In genomic region chr11:95296621-95297025, GRCh38 we compare ENCODE assay signal across 9 cellular contexts.
DNase-seq lines count a peak whose midpoint lies in the region; ATAC-seq, FAIRE-seq and TF ChIP-seq lines count a peak whose summit lies in the region.
"Had no signal": no experiment of that assay in that cellular context is flagged by ENCODE, and none has a peak within 500 bp of the region (broad histone marks: within the 10 kb centered on the region; RNA-seq: fewer than 3 reads in every experiment).

No MANE protein-coding gene starts in this region.

- H3K36me3 ChIP-seq in H1 (ENCODE audit: control insufficient read depth in 2 of 4, insufficient read depth in 4 of 4, low read length in 3 of 4) (no peaks in the 10 kb centered on the region), PC-3 (ENCODE audit: low read depth, low read length) (no peaks in the 10 kb centered on the region)

- no TSS peak for BruUV-seq in PC-3 (replicated peaks; lab: Mats Ljungman, UMichigan)

- H3K79me2 ChIP-seq in H1 (ENCODE audit: control insufficient read depth in 1 of 2, insufficient read depth in 2 of 2, low read length in 2 of 2) = no peaks in the 10 kb centered on the region
- H3K79me2 ChIP-seq in PC-3 (ENCODE audit: low read length) = no peaks in the 10 kb centered on the region

- H3F3A ChIP-seq in PC-3 (ENCODE audit: low read length, unreplicated experiment) = no peaks in the 10 kb centered on the region

- DNase-seq in GM12891 (ENCODE audit: insufficient read length, low spot score) (no peak), H1 (ENCODE audit: low read depth in 1 of 2, low spot score in 2 of 2) (no peak), SHP77 treated with DMSO at 0.1 percent for 48 hours (lab: John Stamatoyannopoulos, UW) (no peak), PC-3 (no peak), NCI-H2196 treated with DMSO at 0.1 percent for 48 hours (lab: John Stamatoyannopoulos, UW; ENCODE audit: unreplicated experiment) (no peak), ecto neural progenitor cell (ENCODE audit: low spot score) (no peak)

- 0 out of 2 replicates have a peak overlapping the region, but pooled peaks have one; percentile 61 for H2BK15ac ChIP-seq in H1 (ENCODE audit: low read length)

- no peak overlapping the region for H3K14ac ChIP-seq in H1 (ENCODE audit: insufficient read length)

- no peak overlapping the region for H4K8ac ChIP-seq in H1 (ENCODE audit: extremely low read depth, insufficient read depth, low read length)

- peak overlapping the region; percentile 77 for H2BK12ac ChIP-seq in H1 (ENCODE audit: low read depth, low read length)

- H2AFZ ChIP-seq in H1 (ENCODE audit: low read length) (no peak overlapping the region), PC-3 (ENCODE audit: low read length) (no peak overlapping the region)

- no peak overlapping the region for H3K27ac ChIP-seq in H1 (ENCODE audit: low read depth, low read length)
- H3K27ac ChIP-seq in PC-3 (ENCODE audit: low read length) = no peak overlapping the region

- no peak for TF ChIP-seq EP300 in H1 (IDR thresholded peaks at IDR 0.05; ENCODE audit: borderline replicate concordance in 1 of 2, low read depth in 2 of 2, low read length in 2 of 2)

- no peaks in the 10 kb centered on the region for H3K23me2 ChIP-seq in H1 (ENCODE audit: low read depth, low read length)

- POLR2A ChIA-PET in H1 (lab: Charles Lee; ENCODE audit: partially characterized antibody) = interaction anchor here (1.6 kb wide), 1 partner anchor 17 kb away, joined by 3 read pairs; no protein-coding TSS in a partner anchor
- POLR2A ChIA-PET in PC-3 (lab: Charles Lee; ENCODE audit: unreplicated experiment) = no interaction called here

- H4K5ac ChIP-seq in H1 (ENCODE audit: insufficient read length, low read depth, low read length) = no peak overlapping the region

- intact Hi-C loops in PC-3 (cut with micrococcal nuclease) = no loop called here

- peak; percentile 96 for ATAC-seq in GM21447 (IDR thresholded peaks at IDR 0.05; ENCODE audit: unreplicated experiment)
- ATAC-seq in HG03460 (IDR thresholded peaks at IDR 0.05; ENCODE audit: unreplicated experiment) = peak; percentile 95
- ATAC-seq in PC-3 = no peak
- ATAC-seq: SK-N-SH treated with all-trans-retinoic acid at 6 μM for 48 hours had no signal

- no peak overlapping the region for H3K23ac ChIP-seq in H1 (ENCODE audit: insufficient read length)

- H2AK5ac ChIP-seq in H1 (ENCODE audit: low read depth, low read length) = no peak overlapping the region

- H3K9ac ChIP-seq in H1 (replicated peaks in 1 of 4; ENCODE audit: extremely low read depth in 1 of 4, low read depth in 3 of 4, low read length in 3 of 4) (no peak overlapping the region), PC-3 (ENCODE audit: low read length) (no peak overlapping the region)

- no peak overlapping the region; a peak in 1 of 4 replicates for H3K4me2 ChIP-seq in H1 (ENCODE audit: insufficient read depth in 1 of 2, low read depth in 2 of 2, low read length in 2 of 2)
- H3K4me2 ChIP-seq in PC-3 (ENCODE audit: low read length) = no peak overlapping the region

- no peak overlapping the region; the same call in 1 of the 2 replicates for H2BK20ac ChIP-seq in H1 (ENCODE audit: low read length)

- no peak for TF ChIP-seq CTCF in H1 (IDR thresholded peaks at IDR 0.05; ENCODE audit: control extremely low read depth in 1 of 3, insufficient read depth in 1 of 3, low read depth in 1 of 3, low read length in 3 of 3)
- no peak for TF ChIP-seq CTCF in PC-3 (conservative IDR thresholded peaks at IDR 0.05; ENCODE audit: low read depth, low read length)

- no peak overlapping the region for H3K4me3 ChIP-seq in H1 (ENCODE audit: extremely low read depth in 1 of 4, insufficient read depth in 2 of 4, low read depth in 3 of 4, low read length in 4 of 4)
- no peak overlapping the region for H3K4me3 ChIP-seq in PC-3 (ENCODE audit: low read length)

- TF ChIP-seq RAD21 in H1 (IDR thresholded peaks at IDR 0.05 in 1 of 2, conservative IDR thresholded peaks at IDR 0.05 in 1 of 2; ENCODE audit: low read depth in 2 of 2, low read length in 2 of 2) = no peak

- no peak overlapping the region for H3K56ac ChIP-seq in H1 (replicated peaks; ENCODE audit: insufficient read length, low read depth, low read length)

- TF ChIP-seq POLR2A in GM12891 (IDR thresholded peaks at IDR 0.05; ENCODE audit: low read depth, low read length) (no peak), H1 (IDR thresholded peaks at IDR 0.05; ENCODE audit: control extremely low read depth in 1 of 2, low read depth in 2 of 2, low read length in 2 of 2) (no peak)

- no peak overlapping the region for H3K4ac ChIP-seq in H1 (replicated peaks; ENCODE audit: insufficient read length, low read depth, low read length)

- 86% methylated on average over 6 of the region's 6 CpGs; no CpG with 5 or more reads in 1 of the 2 experiments for WGBS in H1 (ENCODE audit: extremely low coverage in 1 of 2, insufficient coverage in 1 of 2, insufficient read length in 1 of 2, insufficient replicate concordance in 2 of 2, low coverage in 1 of 2, low lambda C conversion rate in 2 of 2, missing lambda C conversion rate in 1 of 2), 2 experiments

- no peak overlapping the region for H3K18ac ChIP-seq in H1 (ENCODE audit: extremely low read depth, low read length)

- CTCF ChIA-PET in H1 (lab: Charles Lee; ENCODE audit: partially characterized antibody) (interaction anchor here (0.8 to 1.8 kb wide), 4 partner anchors 9 to 457 kb away, joined by 3 to 8 read pairs (median 6); no protein-coding TSS in a partner anchor), PC-3 (lab: Charles Lee) (no interaction called here)

- H4K20me1 ChIP-seq in H1 (replicated peaks in 1 of 2; ENCODE audit: control insufficient read depth in 1 of 2, insufficient read depth in 2 of 2, low read length in 2 of 2) = no peaks in the 10 kb centered on the region
- H4K20me1 ChIP-seq in PC-3 (ENCODE audit: low read length) = no peaks in the 10 kb centered on the region

- H3K4me1 ChIP-seq in H1 (replicated peaks in 1 of 4; ENCODE audit: control insufficient read depth in 3 of 4, insufficient read depth in 4 of 4, low read length in 3 of 4) (peaks cover 2 to 27% (median 20%) of the 10 kb centered on the region in 4 experiments; a peak in 4 of 7 replicates), PC-3 (ENCODE audit: insufficient read depth, low read length) (no peaks in the 10 kb centered on the region)

- H4K91ac ChIP-seq in H1 (replicated peaks; ENCODE audit: insufficient read length, low read length) = no peak overlapping the region

- no peak overlapping the region for H2BK5ac ChIP-seq in H1 (ENCODE audit: low read depth, low read length)

- no peaks in the 10 kb centered on the region for H3K9me3 ChIP-seq in H1 (ENCODE audit: insufficient read depth in 2 of 2, low read depth in 1 of 2, low read length in 1 of 2)
- no peaks in the 10 kb centered on the region for H3K9me3 ChIP-seq in PC-3 (ENCODE audit: low read length)

- peak overlapping the region; percentile 29 for H2BK120ac ChIP-seq in H1 (replicated peaks; ENCODE audit: low read depth, low read length)

- no peaks in the 10 kb centered on the region for H3K79me1 ChIP-seq in H1 (ENCODE audit: low read depth, low read length)

- H3K27me3 ChIP-seq in H1 (replicated peaks in 1 of 4; ENCODE audit: control insufficient read depth in 3 of 4, extremely low read depth in 1 of 4, insufficient read depth in 3 of 4, low read length in 3 of 4) (no peaks in the 10 kb centered on the region), PC-3 (ENCODE audit: low read length) (peaks cover 67% of the 10 kb centered on the region)

- no peaks in the 10 kb centered on the region for H3K9me2 ChIP-seq in PC-3 (replicated peaks; ENCODE audit: low read length)

- FAIRE-seq in GM12891 (lab: Jason Lieb, UNC) (peak; percentile 96), H1 (lab: Jason Lieb, UNC) (no peak)

TF ChIP-seq in GM12891, 5 proteins besides CTCF, POLR2A, EP300 and RAD21:
- no peak for TF ChIP-seq TAF1 (IDR thresholded peaks at IDR 0.05; ENCODE audit: low read depth, low read length)
- TF ChIP-seq PAX5 (IDR thresholded peaks at IDR 0.05; ENCODE audit: insufficient read depth, low read length, severe bottlenecking) = no peak
- TF ChIP-seq POLR2AphosphoS5 (IDR thresholded peaks at IDR 0.05; ENCODE audit: low read depth, low read length) = no peak
- TF ChIP-seq SPI1 (IDR thresholded peaks at IDR 0.05; ENCODE audit: low read depth, low read length) = peak; percentile 98
- peak; percentile 60; the same call in 1 of the 2 replicates for TF ChIP-seq POU2F2 (IDR thresholded peaks at IDR 0.05; ENCODE audit: low read depth, low read length)

TF ChIP-seq in H1, 55 proteins besides CTCF, POLR2A, EP300 and RAD21 (continues in another document):
- no peak for TF ChIP-seq SAP30 (IDR thresholded peaks at IDR 0.05; ENCODE audit: insufficient read depth, insufficient replicate concordance, low read length)
- TF ChIP-seq SIRT6 (IDR thresholded peaks at IDR 0.05; ENCODE audit: low read length) = no peak
- no peak for TF ChIP-seq EZH2 (IDR thresholded peaks at IDR 0.05; ENCODE audit: low read depth, low read length, severe bottlenecking)
- TF ChIP-seq KDM4A (IDR thresholded peaks at IDR 0.05; ENCODE audit: low read depth, low read length, severe bottlenecking) = no peak
- no peak for TF ChIP-seq BACH1 (IDR thresholded peaks at IDR 0.05; ENCODE audit: low read length)
- no peak for TF ChIP-seq GTF2F1 (IDR thresholded peaks at IDR 0.05; ENCODE audit: borderline replicate concordance, low read depth, low read length)
- no peak for TF ChIP-seq ZNF274 (IDR thresholded peaks at IDR 0.05; ENCODE audit: borderline replicate concordance, extremely low read depth, low read length)
- no peak for TF ChIP-seq ATF3 (IDR thresholded peaks at IDR 0.05; ENCODE audit: insufficient read depth, low read depth, low read length)
- TF ChIP-seq KDM1A (IDR thresholded peaks at IDR 0.05; ENCODE audit: borderline replicate concordance, low read length) = no peak
- TF ChIP-seq SIN3A (conservative IDR thresholded peaks at IDR 0.05 in 1 of 2, IDR thresholded peaks at IDR 0.05 in 1 of 2; ENCODE audit: low read depth in 1 of 2, low read length in 2 of 2) = no peak
- TF ChIP-seq JUN (IDR thresholded peaks at IDR 0.05; ENCODE audit: low read depth, low read length) = no peak
- TF ChIP-seq BRCA1 (IDR thresholded peaks at IDR 0.05; ENCODE audit: low read depth, low read length) = no peak
- no peak for TF ChIP-seq FOSL1 (IDR thresholded peaks at IDR 0.05; ENCODE audit: insufficient read depth, low read depth, low read length)
- TF ChIP-seq, protein P1, sequence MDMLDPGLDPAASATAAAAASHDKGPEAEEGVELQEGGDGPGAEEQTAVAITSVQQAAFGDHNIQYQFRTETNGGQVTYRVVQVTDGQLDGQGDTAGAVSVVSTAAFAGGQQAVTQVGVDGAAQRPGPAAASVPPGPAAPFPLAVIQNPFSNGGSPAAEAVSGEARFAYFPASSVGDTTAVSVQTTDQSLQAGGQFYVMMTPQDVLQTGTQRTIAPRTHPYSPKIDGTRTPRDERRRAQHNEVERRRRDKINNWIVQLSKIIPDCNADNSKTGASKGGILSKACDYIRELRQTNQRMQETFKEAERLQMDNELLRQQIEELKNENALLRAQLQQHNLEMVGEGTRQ (IDR thresholded peaks at IDR 0.05; ENCODE audit: low read length) = no peak
- no peak for TF ChIP-seq SP4 (IDR thresholded peaks at IDR 0.05; ENCODE audit: low read length)
